8 cellular contexts compared by ENCODE assay signal in the genomic region with DNA sequence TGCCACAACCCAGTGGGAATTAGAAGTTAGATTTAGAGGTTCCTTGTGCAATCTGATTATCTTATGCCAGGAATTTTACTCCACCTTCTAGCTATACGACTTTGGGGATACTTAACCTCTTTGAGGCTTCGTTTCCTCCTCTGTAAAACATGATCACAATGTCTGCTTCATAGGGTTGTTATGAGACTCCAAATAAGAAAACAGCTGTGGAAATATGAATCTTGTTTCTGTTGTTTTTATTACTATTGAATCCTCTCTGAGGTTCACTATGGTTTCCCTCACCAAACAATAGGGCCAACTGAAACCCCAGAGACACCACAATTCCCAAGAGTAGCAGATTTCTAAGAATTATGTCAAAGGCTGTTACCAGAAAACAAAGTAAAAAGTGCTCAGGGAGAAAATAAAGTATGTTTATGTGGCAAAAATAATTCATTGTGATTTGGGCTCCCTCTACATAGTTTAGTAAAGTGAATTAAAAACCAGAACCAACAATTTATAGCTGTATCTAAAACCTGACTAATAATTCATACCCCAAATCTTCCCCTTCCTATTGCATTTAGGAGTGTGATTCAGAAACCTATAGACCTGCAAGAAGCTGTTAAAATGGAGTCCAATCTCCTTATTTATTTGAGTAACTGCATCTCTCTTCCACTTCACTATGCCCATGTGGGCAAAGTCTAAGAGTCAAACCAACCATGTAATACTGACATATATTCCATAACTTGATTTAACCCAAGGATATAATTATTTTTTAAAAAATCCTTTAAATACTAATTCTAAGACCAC. TPM values are rescaled to one million over a fixed set of nuclear protein-coding genes. Genes with fewer than 3 reads are reported as not detected.
DNase-seq lines count a peak whose midpoint lies in the region; ATAC-seq, FAIRE-seq and TF ChIP-seq lines count a peak whose summit lies in the region.

No MANE protein-coding gene starts in this region.

- H3K4me3 Mint-ChIP-seq in nephron progenitor cell, result no peak overlapping the region

- H3K4me1 ChIP-seq in GM12878 (ENCODE audit: control insufficient read depth, insufficient read depth, low read length), result peaks cover 23% of the 10 kb centered on the region
- no peaks in the 10 kb centered on the region for H3K4me1 ChIP-seq in BE2C

- BruUV-seq in GM12878 (replicated peaks; lab: Mats Ljungman, UMichigan), result no TSS peak

- CTCF ChIA-PET in GM12878 (lab: Yijun Ruan, JAX), result interaction anchor here (0.7 to 4.3 kb wide), 10 partner anchors 15 to 553 kb away, joined by 3 to 16 read pairs (median 5); a partner anchor contains a TSS
- CTCF ChIA-PET in GM10248 (lab: Yijun Ruan, JAX), result interaction anchor here (1.0 to 4.6 kb wide), 8 partner anchors 10 to 590 kb away, joined by 4 to 18 read pairs (median 6); a partner anchor contains a TSS

- intact Hi-C loops in GM12878 (cut with micrococcal nuclease; ENCODE audit: unreplicated experiment), result loop anchor here (2.0 kb wide), 2 partner anchors 37 to 61 kb away; a partner anchor contains a TSS

- no peaks in the 10 kb centered on the region for H3K9me3 Mint-ChIP-seq in nephron progenitor cell

- in situ Hi-C loops in GM12878 (cut with MboI), result no loop called here

- H3K27ac Mint-ChIP-seq in nephron progenitor cell, result peak overlapping the region; percentile 37

- peaks cover 50% of the 10 kb centered on the region for H3K79me2 ChIP-seq in GM12878 (ENCODE audit: control insufficient read depth, insufficient read depth, low read length)

- SMC1A ChIA-PET in GM12878 (lab: Charles Lee; ENCODE audit: uncharacterized antibody, unreplicated experiment), result interaction anchor here (0.6 to 3.3 kb wide), 17 partner anchors 10 to 120 kb away, joined by 3 to 13 read pairs (median 4); a partner anchor contains a TSS

- H3K4me1 Mint-ChIP-seq in nephron progenitor cell, result peaks cover 34% of the 10 kb centered on the region

- DNase-seq in GF-D8 (lab: John Stamatoyannopoulos, UW) (peak; percentile 36), GM12878 (ENCODE audit: low read depth, low spot score) (peak; percentile 30), nephron progenitor cell (no peak), BE2C (no peak), GM10248 (ENCODE audit: extremely low spot score) (no peak), DMS53 (lab: John Stamatoyannopoulos, UW) (no peak)

- FAIRE-seq in GM12878 (lab: Jason Lieb, UNC), result no peak

- H3K36me3 Mint-ChIP-seq in nephron progenitor cell (ENCODE audit: low read depth), result peaks cover 4% of the 10 kb centered on the region

- POLR2A ChIA-PET in GM12878 (lab: Charles Lee) (interaction anchor here (1.0 to 1.6 kb wide), 4 partner anchors 8 to 73 kb away, joined by 3 to 7 read pairs (median 4); a partner anchor contains a TSS), GM10248 (lab: Yijun Ruan, JAX) (no interaction called here)

- no peak overlapping the region for H2AFZ ChIP-seq in GM12878 (ENCODE audit: control insufficient read depth, low read depth, low read length)

- peak in 1 of 2 experiments; percentile 64; a peak in 1 of 4 replicates for TF ChIP-seq EP300 in GM12878 (IDR thresholded peaks at IDR 0.05; ENCODE audit: borderline replicate concordance in 1 of 2, control insufficient read depth in 1 of 2, low read depth in 2 of 2, low read length in 2 of 2)

- H3K27me3 ChIP-seq in GM12878 (replicated peaks in 1 of 2; ENCODE audit: control insufficient read depth in 2 of 2, insufficient read depth in 2 of 2, low read length in 1 of 2), result no peaks in the 10 kb centered on the region
- no peaks in the 10 kb centered on the region for H3K27me3 ChIP-seq in BE2C

- no peak for TF ChIP-seq POLR2A in GM12878 (IDR thresholded peaks at IDR 0.05; ENCODE audit: low read depth, low read length)

- no peak overlapping the region for H3K4me3 ChIP-seq in GM12878
- H3K4me3 ChIP-seq in BE2C (ENCODE audit: low read depth, low read length), result no peak overlapping the region

- H3K4me2 ChIP-seq in GM12878 (ENCODE audit: control insufficient read depth, insufficient read depth), result peak overlapping the region; percentile 38; the same call in 1 of the 2 replicates

- H3K27ac ChIP-seq in GM12878 (ENCODE audit: control insufficient read depth, insufficient read depth), result peak overlapping the region; percentile 41

- no peak for TF ChIP-seq CTCF in GM12878 (IDR thresholded peaks at IDR 0.05 in 2 of 3, conservative IDR thresholded peaks at IDR 0.05 in 1 of 3; ENCODE audit: control insufficient read depth in 2 of 3, extremely low read depth in 1 of 3, insufficient read depth in 1 of 3, low read depth in 3 of 3, low read length in 3 of 3)
- no peak for TF ChIP-seq CTCF in nephron progenitor cell (IDR thresholded peaks at IDR 0.05)
- TF ChIP-seq CTCF in BE2C (IDR thresholded peaks at IDR 0.05; ENCODE audit: low read depth, low read length), result no peak
- TF ChIP-seq CTCF in GM10248 (IDR thresholded peaks at IDR 0.05; ENCODE audit: control extremely low read depth, extremely low read depth, low read depth, missing control alignments), result no peak

- H3K9ac ChIP-seq in GM12878 (ENCODE audit: control insufficient read depth, insufficient read depth, low read length), result peak overlapping the region; percentile 8; the same call in 1 of the 2 replicates

- H3K27me3 Mint-ChIP-seq in nephron progenitor cell (ENCODE audit: low read depth, poor library complexity), result no peaks in the 10 kb centered on the region

- RAD21 ChIA-PET in GM12878 (lab: Charles Lee; ENCODE audit: unreplicated experiment), result interaction anchor here (0.9 to 3.9 kb wide), 9 partner anchors 9 to 110 kb away, joined by 3 to 18 read pairs (median 4); a partner anchor contains a TSS

- no peak for TF ChIP-seq RAD21 in GM12878 (IDR thresholded peaks at IDR 0.05; ENCODE audit: insufficient read depth, low read depth, low read length)

- H4K20me1 ChIP-seq in GM12878 (ENCODE audit: control insufficient read depth, insufficient read depth), result no peaks in the 10 kb centered on the region

- peak; percentile 56 for ATAC-seq in HG03175 (IDR thresholded peaks at IDR 0.05; ENCODE audit: unreplicated experiment)
- ATAC-seq in GM12878, result peak; percentile 78
- ATAC-seq in HG02973 (IDR thresholded peaks at IDR 0.05; ENCODE audit: unreplicated experiment), result no peak

- H3K9me3 ChIP-seq in GM12878 (replicated peaks; ENCODE audit: control insufficient read depth, insufficient read depth, low read length) (no peaks in the 10 kb centered on the region), BE2C (no peaks in the 10 kb centered on the region)

- H3K36me3 ChIP-seq in GM12878 (ENCODE audit: control insufficient read depth in 2 of 2, insufficient read depth in 2 of 2, low read length in 1 of 2) (no peaks in the 10 kb centered on the region), BE2C (no peaks in the 10 kb centered on the region)

- 2% methylated on average over 2 of the region's 2 CpGs for WGBS in GM12878 (ENCODE audit: insufficient coverage, insufficient replicate concordance, low lambda C conversion rate, missing lambda C conversion rate)

TF ChIP-seq in GM12878, 131 proteins besides CTCF, POLR2A, EP300 and RAD21:
- 0 out of 2 replicates have a peak, but pooled peaks have one; percentile 17 for TF ChIP-seq MTA2 (IDR thresholded peaks at IDR 0.05; ENCODE audit: low read depth)
- no peak for TF ChIP-seq MEF2A (IDR thresholded peaks at IDR 0.05; ENCODE audit: insufficient read depth, low read depth, low read length)
- TF ChIP-seq ATF7 (IDR thresholded peaks at IDR 0.05; ENCODE audit: low read depth), result peak; percentile 51
- TF ChIP-seq, protein P1, sequence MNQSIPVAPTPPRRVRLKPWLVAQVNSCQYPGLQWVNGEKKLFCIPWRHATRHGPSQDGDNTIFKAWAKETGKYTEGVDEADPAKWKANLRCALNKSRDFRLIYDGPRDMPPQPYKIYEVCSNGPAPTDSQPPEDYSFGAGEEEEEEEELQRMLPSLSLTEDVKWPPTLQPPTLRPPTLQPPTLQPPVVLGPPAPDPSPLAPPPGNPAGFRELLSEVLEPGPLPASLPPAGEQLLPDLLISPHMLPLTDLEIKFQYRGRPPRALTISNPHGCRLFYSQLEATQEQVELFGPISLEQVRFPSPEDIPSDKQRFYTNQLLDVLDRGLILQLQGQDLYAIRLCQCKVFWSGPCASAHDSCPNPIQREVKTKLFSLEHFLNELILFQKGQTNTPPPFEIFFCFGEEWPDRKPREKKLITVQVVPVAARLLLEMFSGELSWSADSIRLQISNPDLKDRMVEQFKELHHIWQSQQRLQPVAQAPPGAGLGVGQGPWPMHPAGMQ (IDR thresholded peaks at IDR 0.05; ENCODE audit: borderline replicate concordance), result no peak
- peak; percentile 11 to 22; a peak in 1 of 4 replicates for TF ChIP-seq IKZF2 (IDR thresholded peaks at IDR 0.05)
- TF ChIP-seq RUNX3 (IDR thresholded peaks at IDR 0.05; ENCODE audit: low read length), result peak; percentile 83
- no peak for TF ChIP-seq FOS (IDR thresholded peaks at IDR 0.05; ENCODE audit: borderline replicate concordance, extremely low read depth, insufficient read length)
- TF ChIP-seq MEF2B (IDR thresholded peaks at IDR 0.05; ENCODE audit: partially characterized antibody, poor library complexity, severe bottlenecking), result peak; percentile 97

RNA-seq across cellular contexts. Expression of a gene that starts 38.4 kb away (rescaled TPM):
- total RNA-seq in GM12878 (2013; cell fraction: nucleolus; rRNA removed), result 112 and 131 TPM in 2 replicates
- total RNA-seq in GM12878 (2014; rRNA removed) (22.1 and 23.1 TPM in 2 replicates), GM12878 (2014; rRNA removed; fragmentation: Illumina TruSeq; extraction: Trizol) (11.3 and 12.7 TPM in 2 replicates), GM12878 (2021) (30.5 and 34.3 TPM in 2 replicates)
- 5.0 TPM for polyA plus RNA-seq in GM12878 (2011; ENCODE audit: low read depth)
- polyA plus RNA-seq in GM12878 (2011; rRNA removed) (5.8 and 15.6 TPM in 2 replicates), GM12878 (2014; fragmentation: Illumina TruSeq; extraction: Trizol) (12.3 and 15.1 TPM in 2 replicates), GM12878 (2014; fragmentation: Nextera tagmentation; extraction: Ambion mirVana) (under 1 TPM; 0.57 to 0.58 TPM), GM12878 (2014; rRNA removed) (14.7 and 15.6 TPM in 2 replicates), GM12878 (2016; fragmentation: Nextera tagmentation; extraction: Ambion mirVana) (10 to 100 TPM; 12.4 to 12.5 TPM)
- 11.4 and 13.4 TPM in 2 replicates for polyA plus RNA-seq in GM12878 (2011; cell fraction: cytosol; rRNA removed)
- polyA plus RNA-seq in GM12878 (2011; cell fraction: nucleus; rRNA removed), result 24.8 and 32.3 TPM in 2 replicates
- 11.2 and 12.7 TPM in 2 replicates for polyA plus RNA-seq in GM12878 (2012)
- 45.2 and 49.1 TPM in 2 replicates for polyA minus RNA-seq in GM12878 (2011; rRNA and poly(A)+ RNA removed)
- polyA minus RNA-seq in GM12878 (2011; cell fraction: cytosol; rRNA and poly(A)+ RNA removed), result 12.5 and 17.4 TPM in 2 replicates
- 39.7 and 63.7 TPM in 2 replicates for polyA minus RNA-seq in GM12878 (2011; cell fraction: nucleus; rRNA and poly(A)+ RNA removed)
- 23.1 TPM for polyA plus RNA-seq in BE2C (2012; ENCODE audit: insufficient read depth, insufficient read length, low read depth)

Comparison
In these comparisons a context has a peak if more than half of its experiments do, and no peak if none do; other contexts are left out.
1. DNase-seq: peak in GF-D8 (single experiment) and GM12878 (single experiment); none in nephron progenitor cell (single experiment), BE2C (single experiment), GM10248 (single experiment) and DMS53 (single experiment).